ENCODE assay signal across 8 cellular contexts in the genomic region with DNA sequence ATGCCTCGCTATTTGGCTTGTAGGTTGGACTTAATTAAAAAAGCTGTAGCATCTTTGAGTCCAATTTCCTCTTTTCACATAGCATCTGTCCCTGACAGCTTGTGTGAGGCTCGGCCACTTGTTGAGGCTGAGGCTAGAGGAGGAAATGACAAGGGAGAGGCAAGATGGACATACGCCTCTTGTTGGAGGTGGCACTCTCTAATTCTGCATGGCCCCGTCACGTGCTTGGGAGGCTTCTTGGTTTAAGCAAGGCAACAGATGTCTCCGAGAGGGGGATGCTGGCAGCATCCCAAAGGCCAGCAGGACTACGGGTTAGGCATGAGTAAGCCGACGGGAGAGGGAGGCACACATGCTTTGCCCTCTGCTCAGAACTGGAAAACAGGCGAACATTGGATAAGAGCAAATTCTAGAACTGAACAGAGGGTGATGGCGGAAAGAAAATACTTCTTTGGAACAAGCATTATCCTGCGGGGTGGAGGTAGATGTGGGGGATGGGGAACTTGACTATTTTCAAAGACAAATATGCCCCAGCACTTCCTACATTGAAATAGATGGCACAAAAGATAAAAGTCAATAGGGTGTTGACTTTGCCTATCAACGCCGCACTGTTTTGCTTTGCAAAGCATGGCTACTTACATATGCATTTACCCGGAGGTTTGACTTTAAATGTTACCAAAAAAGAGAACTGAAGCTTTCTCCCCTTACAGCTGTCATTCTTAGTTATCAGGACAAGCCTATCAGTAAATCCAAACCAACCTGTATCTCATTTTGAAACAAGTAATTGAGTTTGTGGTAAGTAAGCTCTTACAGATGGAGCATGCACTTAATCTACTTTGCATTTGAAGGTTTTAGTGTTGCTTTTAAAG.
DNase-seq lines count a peak whose midpoint lies in the region; ATAC-seq and TF ChIP-seq lines count a peak whose summit lies in the region.

No MANE protein-coding gene starts in this region.

- peaks cover 26% of the 10 kb centered on the region for H3K4me1 Mint-ChIP-seq in memory B cell

- ATAC-seq in GM19395 (IDR thresholded peaks at IDR 0.05; ENCODE audit: unreplicated experiment) (peak; percentile 78), HG03469 (IDR thresholded peaks at IDR 0.05; ENCODE audit: unreplicated experiment) (peak; percentile 54), SK-N-SH treated with all-trans-retinoic acid at 6 μM for 48 hours (no peak; the same call in 2 of the 3 replicates), memory B cell (ENCODE audit: low read depth) (peak; percentile 81)

- no peaks in the 10 kb centered on the region for H3K9me3 Mint-ChIP-seq in memory B cell

- peaks cover 6% of the 10 kb centered on the region for H3K27me3 Mint-ChIP-seq in memory B cell

- H3K36me3 Mint-ChIP-seq in memory B cell: no peaks in the 10 kb centered on the region

- DNase-seq in AML-193 (lab: John Stamatoyannopoulos, UW) (peak; percentile 64 to 65), memory B cell (ENCODE audit: low spot score in 2 of 2) (no peak), DMS114 treated with DMSO at 0.1 percent for 48 hours (lab: John Stamatoyannopoulos, UW; ENCODE audit: unreplicated experiment) (no peak), foreskin melanocyte (no peak)
- DNase-seq in activated CD8-positive, alpha-beta memory T cell treated with anti-CD3 and anti-CD28 coated beads for 24 hours: no peak

- peak overlapping the region; percentile 81 for H3K4me3 Mint-ChIP-seq in memory B cell

- peak overlapping the region; percentile 80 for H3K27ac Mint-ChIP-seq in memory B cell

TF ChIP-seq in SK-N-SH treated with all-trans-retinoic acid at 6 μM for 48 hours, 23 proteins besides CTCF, POLR2A, EP300 and RAD21:
- no peak for TF ChIP-seq ZFP30 (CRISPR knock-in tag; IDR thresholded peaks at IDR 0.05)
- TF ChIP-seq, protein P1, sequence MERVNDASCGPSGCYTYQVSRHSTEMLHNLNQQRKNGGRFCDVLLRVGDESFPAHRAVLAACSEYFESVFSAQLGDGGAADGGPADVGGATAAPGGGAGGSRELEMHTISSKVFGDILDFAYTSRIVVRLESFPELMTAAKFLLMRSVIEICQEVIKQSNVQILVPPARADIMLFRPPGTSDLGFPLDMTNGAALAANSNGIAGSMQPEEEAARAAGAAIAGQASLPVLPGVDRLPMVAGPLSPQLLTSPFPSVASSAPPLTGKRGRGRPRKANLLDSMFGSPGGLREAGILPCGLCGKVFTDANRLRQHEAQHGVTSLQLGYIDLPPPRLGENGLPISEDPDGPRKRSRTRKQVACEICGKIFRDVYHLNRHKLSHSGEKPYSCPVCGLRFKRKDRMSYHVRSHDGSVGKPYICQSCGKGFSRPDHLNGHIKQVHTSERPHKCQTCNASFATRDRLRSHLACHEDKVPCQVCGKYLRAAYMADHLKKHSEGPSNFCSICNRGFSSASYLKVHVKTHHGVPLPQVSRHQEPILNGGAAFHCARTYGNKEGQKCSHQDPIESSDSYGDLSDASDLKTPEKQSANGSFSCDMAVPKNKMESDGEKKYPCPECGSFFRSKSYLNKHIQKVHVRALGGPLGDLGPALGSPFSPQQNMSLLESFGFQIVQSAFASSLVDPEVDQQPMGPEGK (CRISPR knock-in tag; IDR thresholded peaks at IDR 0.05; ENCODE audit: borderline replicate concordance): peak; percentile 40; the same call in 1 of the 2 replicates
- TF ChIP-seq ARNTL (CRISPR knock-in tag; IDR thresholded peaks at IDR 0.05; ENCODE audit: borderline replicate concordance, low read depth): no peak
- no peak for TF ChIP-seq RARB (CRISPR knock-in tag; IDR thresholded peaks at IDR 0.05)
- TF ChIP-seq, protein P2, sequence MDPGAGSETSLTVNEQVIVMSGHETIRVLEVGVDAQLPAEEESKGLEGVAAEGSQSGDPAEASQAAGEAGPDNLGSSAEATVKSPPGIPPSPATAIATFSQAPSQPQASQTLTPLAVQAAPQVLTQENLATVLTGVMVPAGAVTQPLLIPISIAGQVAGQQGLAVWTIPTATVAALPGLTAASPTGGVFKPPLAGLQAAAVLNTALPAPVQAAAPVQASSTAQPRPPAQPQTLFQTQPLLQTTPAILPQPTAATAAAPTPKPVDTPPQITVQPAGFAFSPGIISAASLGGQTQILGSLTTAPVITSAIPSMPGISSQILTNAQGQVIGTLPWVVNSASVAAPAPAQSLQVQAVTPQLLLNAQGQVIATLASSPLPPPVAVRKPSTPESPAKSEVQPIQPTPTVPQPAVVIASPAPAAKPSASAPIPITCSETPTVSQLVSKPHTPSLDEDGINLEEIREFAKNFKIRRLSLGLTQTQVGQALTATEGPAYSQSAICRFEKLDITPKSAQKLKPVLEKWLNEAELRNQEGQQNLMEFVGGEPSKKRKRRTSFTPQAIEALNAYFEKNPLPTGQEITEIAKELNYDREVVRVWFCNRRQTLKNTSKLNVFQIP (CRISPR knock-in tag; IDR thresholded peaks at IDR 0.05; ENCODE audit: borderline replicate concordance, low read depth): no peak
- TF ChIP-seq ZFP3 (CRISPR knock-in tag; IDR thresholded peaks at IDR 0.05): no peak
- TF ChIP-seq, protein P3, sequence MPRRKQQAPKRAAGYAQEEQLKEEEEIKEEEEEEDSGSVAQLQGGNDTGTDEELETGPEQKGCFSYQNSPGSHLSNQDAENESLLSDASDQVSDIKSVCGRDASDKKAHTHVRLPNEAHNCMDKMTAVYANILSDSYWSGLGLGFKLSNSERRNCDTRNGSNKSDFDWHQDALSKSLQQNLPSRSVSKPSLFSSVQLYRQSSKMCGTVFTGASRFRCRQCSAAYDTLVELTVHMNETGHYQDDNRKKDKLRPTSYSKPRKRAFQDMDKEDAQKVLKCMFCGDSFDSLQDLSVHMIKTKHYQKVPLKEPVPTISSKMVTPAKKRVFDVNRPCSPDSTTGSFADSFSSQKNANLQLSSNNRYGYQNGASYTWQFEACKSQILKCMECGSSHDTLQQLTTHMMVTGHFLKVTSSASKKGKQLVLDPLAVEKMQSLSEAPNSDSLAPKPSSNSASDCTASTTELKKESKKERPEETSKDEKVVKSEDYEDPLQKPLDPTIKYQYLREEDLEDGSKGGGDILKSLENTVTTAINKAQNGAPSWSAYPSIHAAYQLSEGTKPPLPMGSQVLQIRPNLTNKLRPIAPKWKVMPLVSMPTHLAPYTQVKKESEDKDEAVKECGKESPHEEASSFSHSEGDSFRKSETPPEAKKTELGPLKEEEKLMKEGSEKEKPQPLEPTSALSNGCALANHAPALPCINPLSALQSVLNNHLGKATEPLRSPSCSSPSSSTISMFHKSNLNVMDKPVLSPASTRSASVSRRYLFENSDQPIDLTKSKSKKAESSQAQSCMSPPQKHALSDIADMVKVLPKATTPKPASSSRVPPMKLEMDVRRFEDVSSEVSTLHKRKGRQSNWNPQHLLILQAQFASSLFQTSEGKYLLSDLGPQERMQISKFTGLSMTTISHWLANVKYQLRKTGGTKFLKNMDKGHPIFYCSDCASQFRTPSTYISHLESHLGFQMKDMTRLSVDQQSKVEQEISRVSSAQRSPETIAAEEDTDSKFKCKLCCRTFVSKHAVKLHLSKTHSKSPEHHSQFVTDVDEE (CRISPR knock-in tag; IDR thresholded peaks at IDR 0.05): 0 out of 2 replicates have a peak, but pooled peaks have one; percentile 69
- peak; percentile 78 for TF ChIP-seq TCF4 (CRISPR knock-in tag; IDR thresholded peaks at IDR 0.05; ENCODE audit: borderline replicate concordance)
- TF ChIP-seq TOX (CRISPR knock-in tag; IDR thresholded peaks at IDR 0.05; ENCODE audit: borderline replicate concordance): no peak
- TF ChIP-seq CSDC2 (CRISPR knock-in tag; IDR thresholded peaks at IDR 0.05): no peak
- TF ChIP-seq, protein P4, sequence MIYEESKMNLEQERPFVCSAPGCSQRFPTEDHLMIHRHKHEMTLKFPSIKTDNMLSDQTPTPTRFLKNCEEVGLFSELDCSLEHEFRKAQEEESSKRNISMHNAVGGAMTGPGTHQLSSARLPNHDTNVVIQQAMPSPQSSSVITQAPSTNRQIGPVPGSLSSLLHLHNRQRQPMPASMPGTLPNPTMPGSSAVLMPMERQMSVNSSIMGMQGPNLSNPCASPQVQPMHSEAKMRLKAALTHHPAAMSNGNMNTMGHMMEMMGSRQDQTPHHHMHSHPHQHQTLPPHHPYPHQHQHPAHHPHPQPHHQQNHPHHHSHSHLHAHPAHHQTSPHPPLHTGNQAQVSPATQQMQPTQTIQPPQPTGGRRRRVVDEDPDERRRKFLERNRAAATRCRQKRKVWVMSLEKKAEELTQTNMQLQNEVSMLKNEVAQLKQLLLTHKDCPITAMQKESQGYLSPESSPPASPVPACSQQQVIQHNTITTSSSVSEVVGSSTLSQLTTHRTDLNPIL (CRISPR knock-in tag; IDR thresholded peaks at IDR 0.05; ENCODE audit: low read depth): no peak
- no peak for TF ChIP-seq ZNF565 (CRISPR knock-in tag; conservative IDR thresholded peaks at IDR 0.05; ENCODE audit: low read depth)
- TF ChIP-seq ZNF8 (CRISPR knock-in tag; IDR thresholded peaks at IDR 0.05): no peak
- no peak for TF ChIP-seq OSR1 (CRISPR knock-in tag; IDR thresholded peaks at IDR 0.05)
- no peak for TF ChIP-seq ZNF70 (CRISPR knock-in tag; IDR thresholded peaks at IDR 0.05)
- TF ChIP-seq, protein P5, sequence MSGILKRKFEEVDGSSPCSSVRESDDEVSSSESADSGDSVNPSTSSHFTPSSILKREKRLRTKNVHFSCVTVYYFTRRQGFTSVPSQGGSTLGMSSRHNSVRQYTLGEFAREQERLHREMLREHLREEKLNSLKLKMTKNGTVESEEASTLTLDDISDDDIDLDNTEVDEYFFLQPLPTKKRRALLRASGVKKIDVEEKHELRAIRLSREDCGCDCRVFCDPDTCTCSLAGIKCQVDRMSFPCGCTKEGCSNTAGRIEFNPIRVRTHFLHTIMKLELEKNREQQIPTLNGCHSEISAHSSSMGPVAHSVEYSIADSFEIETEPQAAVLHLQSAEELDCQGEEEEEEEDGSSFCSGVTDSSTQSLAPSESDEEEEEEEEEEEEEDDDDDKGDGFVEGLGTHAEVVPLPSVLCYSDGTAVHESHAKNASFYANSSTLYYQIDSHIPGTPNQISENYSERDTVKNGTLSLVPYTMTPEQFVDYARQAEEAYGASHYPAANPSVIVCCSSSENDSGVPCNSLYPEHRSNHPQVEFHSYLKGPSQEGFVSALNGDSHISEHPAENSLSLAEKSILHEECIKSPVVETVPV (CRISPR knock-in tag; IDR thresholded peaks at IDR 0.05): no peak
- TF ChIP-seq GLIS3 (CRISPR knock-in tag; IDR thresholded peaks at IDR 0.05): no peak
- TF ChIP-seq ISL1 (CRISPR knock-in tag; IDR thresholded peaks at IDR 0.05): peak; percentile 87
- TF ChIP-seq SNAI2 (CRISPR knock-in tag; IDR thresholded peaks at IDR 0.05): no peak
- no peak for TF ChIP-seq PPARA (CRISPR knock-in tag; IDR thresholded peaks at IDR 0.05; ENCODE audit: borderline replicate concordance)
- TF ChIP-seq ZC3H10 (CRISPR knock-in tag; IDR thresholded peaks at IDR 0.05): no peak
- TF ChIP-seq ESRRG (CRISPR knock-in tag; IDR thresholded peaks at IDR 0.05): no peak
- no peak for TF ChIP-seq BACH2 (CRISPR knock-in tag; IDR thresholded peaks at IDR 0.05; ENCODE audit: borderline replicate concordance)
TF ChIP-seq in SK-N-SH treated with all-trans-retinoic acid at 6 μM for 48 hours: peak in this region for 4.

Comparison
In these comparisons a context has a peak if more than half of its experiments do, and no peak if none do; other contexts are left out.
1. DNase-seq: peak in AML-193 (2 of 2); none in memory B cell (0 of 2), DMS114 treated with DMSO at 0.1 percent for 48 hours (single experiment), foreskin melanocyte (single experiment) and activated CD8-positive, alpha-beta memory T cell treated with anti-CD3 and anti-CD28 coated beads for 24 hours (single experiment).